ENCODE assay signal across 8 cellular contexts in genomic region chr1:75785320-75785963, GRCh38. TPM values are rescaled to one million over a fixed set of nuclear protein-coding genes. Genes with fewer than 3 reads are reported as not detected.
DNase-seq lines count a peak whose midpoint lies in the region; ATAC-seq lines count a peak whose summit lies in the region.

No MANE protein-coding gene starts in this region.

- peak overlapping the region; percentile 58 for H3K27ac ChIP-seq in iPS-20b (ENCODE audit: low read length)
- H3K27ac ChIP-seq in temporal lobe (ENCODE audit: low read depth, low read length), result peak overlapping the region; percentile 91

- peak overlapping the region; percentile 96 for H3K4me3 Mint-ChIP-seq in activated T-cell treated with anti-CD3 and anti-CD28 coated beads, Interleukin-2, amount 50 U/mL, for 4 hours
- peak overlapping the region; percentile 100 for H3K4me3 Mint-ChIP-seq in activated naive CD8-positive, alpha-beta T cell

- H3K4me1 Mint-ChIP-seq in activated T-cell treated with anti-CD3 and anti-CD28 coated beads, Interleukin-2, amount 50 U/mL, for 4 hours (ENCODE audit: low read depth), result peaks cover 26% of the 10 kb centered on the region
- peaks cover 29% of the 10 kb centered on the region for H3K4me1 Mint-ChIP-seq in activated naive CD8-positive, alpha-beta T cell (ENCODE audit: low read depth)

- no peaks in the 10 kb centered on the region for H3K9me3 Mint-ChIP-seq in activated T-cell treated with anti-CD3 and anti-CD28 coated beads, Interleukin-2, amount 50 U/mL, for 4 hours
- no peaks in the 10 kb centered on the region for H3K9me3 Mint-ChIP-seq in activated naive CD8-positive, alpha-beta T cell (ENCODE audit: low read depth)

- peak overlapping the region; percentile 99 for H3K27ac Mint-ChIP-seq in activated naive CD8-positive, alpha-beta T cell

- peak overlapping the region; percentile 98 for H3K9ac ChIP-seq in iPS-20b (ENCODE audit: low read depth, low read length)

- H3K4me3 ChIP-seq in iPS-20b (ENCODE audit: low read length), result peak overlapping the region; percentile 99

- peaks cover under 1% of the 10 kb centered on the region for H3K27me3 Mint-ChIP-seq in activated T-cell treated with anti-CD3 and anti-CD28 coated beads, Interleukin-2, amount 50 U/mL, for 4 hours (ENCODE audit: low read depth)
- peaks cover 4% of the 10 kb centered on the region for H3K27me3 Mint-ChIP-seq in activated naive CD8-positive, alpha-beta T cell

- H3K36me3 Mint-ChIP-seq in activated T-cell treated with anti-CD3 and anti-CD28 coated beads, Interleukin-2, amount 50 U/mL, for 4 hours (ENCODE audit: insufficient read depth), result peaks cover 37% of the 10 kb centered on the region
- H3K36me3 Mint-ChIP-seq in activated naive CD8-positive, alpha-beta T cell, result peaks cover 29% of the 10 kb centered on the region

- no peaks in the 10 kb centered on the region for H3K9me3 ChIP-seq in iPS-20b (ENCODE audit: insufficient read depth, low read depth, low read length)

- H3K36me3 ChIP-seq in iPS-20b (ENCODE audit: insufficient read depth, low read depth, low read length), result peaks cover 34% of the 10 kb centered on the region

- peak; percentile 7 to 14 for ATAC-seq in activated T-cell treated with anti-CD3 and anti-CD28 coated beads, Interleukin-2, amount 50 U/mL, for 4 hours
- ATAC-seq in HG03097 (IDR thresholded peaks at IDR 0.05; ENCODE audit: low FRiP score, unreplicated experiment), result peak; percentile 15

- H3K4me1 ChIP-seq in iPS-20b (ENCODE audit: insufficient read depth, low read length), result 0 out of 2 replicates have a peak, but pooled peaks cover 5% of the 10 kb centered on the region

- H3K27me3 ChIP-seq in iPS-20b (ENCODE audit: insufficient read depth, low read length), result no peaks in the 10 kb centered on the region

- DNase-seq in activated T-cell treated with anti-CD3 and anti-CD28 coated beads, Interleukin-2, amount 50 U/mL, for 4 hours, result no peak
- no peak for DNase-seq in activated T-cell treated with anti-CD3 and anti-CD28 coated beads for 4 hours
- DNase-seq in NCI-H774 (lab: John Stamatoyannopoulos, UW), result no peak
- DNase-seq in DMS53 (lab: John Stamatoyannopoulos, UW), result no peak

RNA-seq across cellular contexts. Expression of gene RABGGTB, which starts 0.6 kb away (rescaled TPM):
- total RNA-seq in activated T-cell treated with anti-CD3 and anti-CD28 coated beads, Interleukin-2, amount 50 U/mL, for 4 hours, result 100 to 1,000 TPM; 292 to 334 (median 324) TPM
- 42.8 TPM for total RNA-seq in temporal lobe

RNA-seq across cellular contexts. Expression of gene MSH4, which starts 11.2 kb away (rescaled TPM):
- total RNA-seq in activated T-cell treated with anti-CD3 and anti-CD28 coated beads, Interleukin-2, amount 50 U/mL, for 4 hours, result under 1 TPM; 0.28 to 0.45 (median 0.41) TPM
- total RNA-seq in temporal lobe, result 0.98 TPM
